Comparison of ENCODE assay signal across 34 cellular contexts in genomic region chr11:60798631-60799030, GRCh38. TPM values are rescaled to one million over a fixed set of nuclear protein-coding genes. Genes with fewer than 3 reads are reported as not detected.
"Had no signal": no experiment of that assay in that cellular context is flagged by ENCODE, and none has a peak within 500 bp of the region (broad histone marks: within the 10 kb centered on the region; RNA-seq: fewer than 3 reads in every experiment).

No MANE protein-coding gene starts in this region.

- FAIRE-seq: astrocyte, bronchial epithelial cell, colon had no signal

- H3K4me1 ChIP-seq: esophagus muscularis mucosa, foreskin keratinocyte, gastrocnemius medialis had no signal

- H3K9me3 ChIP-seq: esophagus muscularis mucosa, gastrocnemius medialis had no signal

- DNase-seq: activated B cell treated with CpG ODN at 0.5 μM for 24 hours; activated CD4-positive, alpha-beta T cell treated with anti-CD3 and anti-CD28 coated beads for 48 hours; activated CD4-positive, alpha-beta T cell treated with anti-CD3 and anti-CD28 coated beads, Interleukin-2, amount 50 U/mL, for 1 hour; activated CD4-positive, alpha-beta T cell treated with anti-CD3 and anti-CD28 coated beads, Interleukin-2, amount 50 U/mL, for 48 hours; activated CD8-positive, alpha-beta memory T cell treated with anti-CD3 and anti-CD28 coated beads for 24 hours; activated CD8-positive, alpha-beta T cell treated with anti-CD3 and anti-CD28 coated beads for 36 hours; activated effector memory CD4-positive, alpha-beta T cell treated with Interleukin-2 at 50 U/mL for 16 hours; activated gamma-delta T cell treated with Interleukin-2 at 50 U/mL for 16 hours; activated naive CD4-positive, alpha-beta T cell treated with anti-CD3 and anti-CD28 coated beads, Interleukin-2, amount 50 U/mL, for 16 hours; activated naive CD4-positive, alpha-beta T cell treated with Interleukin-2 at 50 U/mL for 16 hours; activated T-cell treated with anti-CD3 and anti-CD28 coated beads, Interleukin-2, amount 50 U/mL, for 4 hours; amniotic stem cell; anterior cingulate cortex; brain microvascular endothelial cell; cortex of kidney; dermis blood vessel endothelial cell; effector CD4-positive, alpha-beta T cell; effector memory CD8-positive, alpha-beta T cell; erythroblast; foreskin keratinocyte; gastrocnemius medialis; glutamatergic neuron; T-helper 1 cell; T-helper 17 cell; T1000; WERI-Rb-1 had no signal

- H3K27ac ChIP-seq: brain microvascular endothelial cell, esophagus muscularis mucosa, foreskin keratinocyte, gastrocnemius medialis, WERI-Rb-1 had no signal

- ATAC-seq: activated CD4-positive, CD25-positive, alpha-beta regulatory T cell treated with anti-CD3 and anti-CD28 coated beads, Interleukin-2, amount 50 U/mL, for 24 hours; activated CD8-positive, alpha-beta T cell treated with anti-CD3 and anti-CD28 coated beads for 36 hours; activated T-cell treated with anti-CD3 and anti-CD28 coated beads, Interleukin-2, amount 50 U/mL, for 4 hours; activated T-helper 17 cell treated with anti-CD3 and anti-CD28 coated beads, Interleukin-2, amount 50 U/mL, for 72 hours; effector memory CD8-positive, alpha-beta T cell; foreskin keratinocyte; gastrocnemius medialis; T-helper 17 cell had no signal

- H3K27me3 ChIP-seq: foreskin keratinocyte had no signal

- H3K36me3 ChIP-seq: brain microvascular endothelial cell, esophagus muscularis mucosa, gastrocnemius medialis, WERI-Rb-1 had no signal

- H3K4me3 ChIP-seq: esophagus muscularis mucosa, gastrocnemius medialis had no signal

RNA-seq across cellular contexts. Expression of gene MS4A10, which starts 13.5 kb away (rescaled TPM):
- total RNA-seq: activated B cell treated with CpG ODN at 0.5 μM for 24 hours; activated CD8-positive, alpha-beta T cell treated with anti-CD3 and anti-CD28 coated beads for 36 hours; activated T-cell treated with anti-CD3 and anti-CD28 coated beads, Interleukin-2, amount 50 U/mL, for 4 hours; activated T-helper 17 cell treated with anti-CD3 and anti-CD28 coated beads, Interleukin-2, amount 50 U/mL, for 72 hours; astrocyte; bronchial epithelial cell; cardiac septum; cerebellum; dermis blood vessel endothelial cell; esophagus muscularis mucosa; foreskin keratinocyte; gastrocnemius medialis; T-helper 17 cell had no signal
- polyA plus RNA-seq: foreskin keratinocyte had no signal

RNA-seq across cellular contexts. Expression of gene MS4A15, which starts 42.0 kb away (rescaled TPM):
- total RNA-seq: activated B cell treated with CpG ODN at 0.5 μM for 24 hours; activated CD8-positive, alpha-beta T cell treated with anti-CD3 and anti-CD28 coated beads for 36 hours; activated T-cell treated with anti-CD3 and anti-CD28 coated beads, Interleukin-2, amount 50 U/mL, for 4 hours; activated T-helper 17 cell treated with anti-CD3 and anti-CD28 coated beads, Interleukin-2, amount 50 U/mL, for 72 hours; astrocyte; bronchial epithelial cell; cardiac septum; cerebellum; dermis blood vessel endothelial cell; foreskin keratinocyte; gastrocnemius medialis; T-helper 17 cell had no signal
- polyA plus RNA-seq: foreskin keratinocyte had no signal

RNA-seq across cellular contexts. Expression of gene PTGDR2, which starts 57.1 kb away (rescaled TPM):
- total RNA-seq: activated B cell treated with CpG ODN at 0.5 μM for 24 hours, astrocyte, bronchial epithelial cell, dermis blood vessel endothelial cell, foreskin keratinocyte had no signal
